ENCODE assay signal across 9 cellular contexts in genomic region chr14:20855652-20856291, GRCh38. TPM values are rescaled to one million over a fixed set of nuclear protein-coding genes. Genes with fewer than 3 reads are reported as not detected.
DNase-seq lines count a peak whose midpoint lies in the region; ATAC-seq, FAIRE-seq and TF ChIP-seq lines count a peak whose summit lies in the region.
"Had no signal": no experiment of that assay in that cellular context is flagged by ENCODE, and none has a peak within 500 bp of the region (broad histone marks: within the 10 kb centered on the region; RNA-seq: fewer than 3 reads in every experiment).

No MANE protein-coding gene starts in this region.

- H3K79me2 ChIP-seq in GM23338 (replicated peaks; ENCODE audit: insufficient read depth), result no peaks in the 10 kb centered on the region

- H3K4me3 ChIP-seq in GM23338 (no peak overlapping the region), breast epithelium (no peak overlapping the region)
- H3K4me3 ChIP-seq: BLaER1 treated with 17β-estradiol and CSF1 and Interleukin-3, amounts not matched to agents 10 nM and 100 nM had no signal

- H3K36me3 ChIP-seq in GM23338 (ENCODE audit: insufficient read depth), result no peaks in the 10 kb centered on the region
- H3K36me3 ChIP-seq in breast epithelium, result no peaks in the 10 kb centered on the region
- H3K36me3 ChIP-seq: BLaER1 treated with 17β-estradiol and CSF1 and Interleukin-3, amounts not matched to agents 10 nM and 100 nM had no signal

- no peak for TF ChIP-seq POLR2A in breast epithelium (IDR thresholded peaks at IDR 0.05)

- no peaks in the 10 kb centered on the region for H3K27me3 ChIP-seq in GM23338 (ENCODE audit: insufficient read depth)
- H3K27me3 ChIP-seq in breast epithelium, result no peaks in the 10 kb centered on the region
- H3K27me3 ChIP-seq: BLaER1 treated with 17β-estradiol and CSF1 and Interleukin-3, amounts not matched to agents 10 nM and 100 nM had no signal

- DNase-seq in NCI-H146 (lab: John Stamatoyannopoulos, UW) (peak; percentile 12), NCI-H146 treated with DMSO at 0.1 percent for 48 hours (lab: John Stamatoyannopoulos, UW; ENCODE audit: unreplicated experiment) (no peak), GM23338 (ENCODE audit: low spot score) (peak; percentile 87), LHCN-M2 (ENCODE audit: low read depth) (peak; percentile 56), breast epithelium (ENCODE audit: low spot score in 2 of 2) (peak in 1 of 2 donors; percentile 45)
- DNase-seq in stimulated activated CD4-positive, alpha-beta T cell treated with anti-CD3 and anti-CD28 coated beads, Interleukin-2, amount 100 ng/mL, for 24 hours, result peak; percentile 20 to 21

- H3K4me1 ChIP-seq in GM23338 (ENCODE audit: insufficient read depth) (peaks cover 8% of the 10 kb centered on the region; the same call in 1 of the 2 replicates), breast epithelium (no peaks in the 10 kb centered on the region)

- no peaks in the 10 kb centered on the region for H3F3A ChIP-seq in GM23338 (replicated peaks; ENCODE audit: low read depth)

- H3K9me3 Mint-ChIP-seq in GM23338, result peaks cover 3% of the 10 kb centered on the region; the same call in 1 of the 3 replicates

- no peaks in the 10 kb centered on the region for H4K20me1 ChIP-seq in GM23338 (replicated peaks; ENCODE audit: insufficient read depth)
- H4K20me1 ChIP-seq: BLaER1 treated with 17β-estradiol and CSF1 and Interleukin-3, amounts not matched to agents 10 nM and 100 nM had no signal

- H3K4me2 ChIP-seq in GM23338, result peak overlapping the region; percentile 30; the same call in 1 of the 2 replicates

- H3K4me3 Mint-ChIP-seq in GM23338, result no peak overlapping the region

- intact Hi-C loops in breast epithelium (cut with DNase I; ENCODE audit: low total_unique reads), result loop anchor here (5.0 kb wide), 1 partner anchor 158 kb away; no protein-coding TSS in a partner anchor

- no peaks in the 10 kb centered on the region for H3K9me3 ChIP-seq in breast epithelium

- H3K27me3 Mint-ChIP-seq in GM23338 (ENCODE audit: insufficient read depth, low read depth, poor library complexity), result peaks cover 3% of the 10 kb centered on the region

- peak; percentile 89 for ATAC-seq in GM23338
- ATAC-seq in SK-N-SH treated with all-trans-retinoic acid at 6 μM for 48 hours, result peak; percentile 91

- peak; percentile 73 to 77 for TF ChIP-seq CTCF in GM23338 (conservative IDR thresholded peaks at IDR 0.05; ENCODE audit: low read depth in 2 of 2)
- TF ChIP-seq CTCF in breast epithelium (IDR thresholded peaks at IDR 0.05), result peak; percentile 62 to 89 (median 87)

- H3K4me1 Mint-ChIP-seq in GM23338, result peaks cover 17% of the 10 kb centered on the region

- H3K27ac ChIP-seq in GM23338 (ENCODE audit: low read depth) (no peak overlapping the region), breast epithelium (no peak overlapping the region)
- H3K27ac ChIP-seq: BLaER1 treated with 17β-estradiol and CSF1 and Interleukin-3, amounts not matched to agents 10 nM and 100 nM had no signal

- FAIRE-seq in islet of Langerhans (lab: Jason Lieb, UNC), result peak; percentile 38

- H3K36me3 Mint-ChIP-seq in GM23338 (ENCODE audit: low read depth), result no peaks in the 10 kb centered on the region

- H3K27ac Mint-ChIP-seq in GM23338, result no peak overlapping the region

- no peaks in the 10 kb centered on the region for H3K9me2 ChIP-seq in GM23338 (ENCODE audit: insufficient read depth)

- 0 out of 2 replicates have a peak overlapping the region, but pooled peaks have one; percentile 34 for H2AFZ ChIP-seq in GM23338

TF ChIP-seq in GM23338, 12 proteins besides CTCF, POLR2A, EP300 and RAD21 (continues in another document):
- no peak for TF ChIP-seq POLR2AphosphoS5 (IDR thresholded peaks at IDR 0.05; ENCODE audit: low read depth)

TF ChIP-seq in SK-N-SH treated with all-trans-retinoic acid at 6 μM for 48 hours, 23 proteins besides CTCF, POLR2A, EP300 and RAD21:
- no peak for TF ChIP-seq OSR1 (CRISPR knock-in tag; IDR thresholded peaks at IDR 0.05)
- TF ChIP-seq RARB (CRISPR knock-in tag; IDR thresholded peaks at IDR 0.05), result no peak
- TF ChIP-seq POU6F1 (CRISPR knock-in tag; IDR thresholded peaks at IDR 0.05; ENCODE audit: borderline replicate concordance, low read depth), result no peak
- no peak for TF ChIP-seq ESRRG (CRISPR knock-in tag; IDR thresholded peaks at IDR 0.05)
- no peak for TF ChIP-seq BACH2 (CRISPR knock-in tag; IDR thresholded peaks at IDR 0.05; ENCODE audit: borderline replicate concordance)
- TF ChIP-seq ZFP30 (CRISPR knock-in tag; IDR thresholded peaks at IDR 0.05), result no peak
TF ChIP-seq in SK-N-SH treated with all-trans-retinoic acid at 6 μM for 48 hours: peak in this region for 0.

RNA-seq across cellular contexts. Expression of gene RNASE3, which starts 35.4 kb away (rescaled TPM):
- total RNA-seq in GM23338 (2014; rRNA removed; shearing (Covaris generic)), result not detected in 2 replicates
- not detected in 2 replicates for polyA plus RNA-seq in GM23338 (2016; fragmentation: Nextera tagmentation; extraction: Ambion mirVana)
- total RNA-seq in LHCN-M2 (2014; rRNA removed) (not detected in 2 replicates), breast epithelium (not detected)
- polyA plus RNA-seq in LHCN-M2 (2012), result not detected

RNA-seq across cellular contexts. Expression of gene RNASE1, which starts 53.1 kb away (rescaled TPM):
- 0.56 TPM in 1 of 2 replicates, not detected in the other for total RNA-seq in GM23338 (2014; rRNA removed; shearing (Covaris generic))
- 1.7 and 2.0 TPM in 2 replicates for polyA plus RNA-seq in GM23338 (2016; fragmentation: Nextera tagmentation; extraction: Ambion mirVana)
- total RNA-seq in LHCN-M2 (2014; rRNA removed), result not detected in 2 replicates
- not detected for polyA plus RNA-seq in LHCN-M2 (2012)
- total RNA-seq in breast epithelium, result 1,000 to 10,000 TPM in 1 of 3 donors, 100 to 1,000 TPM in 2; 125 to 1,186 (median 303) TPM

Comparison
In these comparisons a context has a peak if more than half of its experiments do, and no peak if none do; other contexts are left out.
1. RNA of gene RNASE1, which starts 53.1 kb away (total RNA-seq): 125 to 1,186 TPM in breast epithelium; 0.56 TPM in GM23338 and not detected in LHCN-M2; every median in the first group is over 10 times any median in the second.